1 cellular context compared by ENCODE assay signal in the genomic region with DNA sequence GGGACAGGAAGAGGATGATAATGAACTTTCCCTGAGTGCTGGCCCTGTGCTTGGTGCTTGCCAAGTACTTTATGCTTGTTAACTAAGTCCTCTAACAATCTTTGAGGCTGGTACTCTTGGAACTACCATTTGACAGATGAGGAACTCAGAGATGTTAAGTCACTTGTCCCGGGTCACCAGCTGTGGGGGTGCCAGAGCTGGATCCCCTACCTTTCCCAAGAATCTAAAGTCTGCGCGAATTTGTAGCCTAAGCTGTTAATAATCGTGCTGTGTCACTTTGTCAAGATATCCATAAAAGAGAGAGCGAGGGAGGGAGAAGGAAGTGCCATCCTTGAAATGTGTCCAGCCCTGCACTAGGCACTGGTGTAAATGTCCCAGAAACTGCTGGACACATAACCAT.
TF ChIP-seq lines count a peak whose summit lies in the region.

No MANE protein-coding gene starts in this region.

TF ChIP-seq in GM23338, 12 proteins besides CTCF, POLR2A, EP300 and RAD21 (continued from another document):
- no peak for TF ChIP-seq REST (IDR thresholded peaks at IDR 0.05; ENCODE audit: unreplicated experiment)
- TF ChIP-seq NANOG (IDR thresholded peaks at IDR 0.05; ENCODE audit: borderline replicate concordance), result no peak
- TF ChIP-seq EZH2phosphoT487 (IDR thresholded peaks at IDR 0.05; ENCODE audit: unreplicated experiment), result no peak
- TF ChIP-seq, protein P1, sequence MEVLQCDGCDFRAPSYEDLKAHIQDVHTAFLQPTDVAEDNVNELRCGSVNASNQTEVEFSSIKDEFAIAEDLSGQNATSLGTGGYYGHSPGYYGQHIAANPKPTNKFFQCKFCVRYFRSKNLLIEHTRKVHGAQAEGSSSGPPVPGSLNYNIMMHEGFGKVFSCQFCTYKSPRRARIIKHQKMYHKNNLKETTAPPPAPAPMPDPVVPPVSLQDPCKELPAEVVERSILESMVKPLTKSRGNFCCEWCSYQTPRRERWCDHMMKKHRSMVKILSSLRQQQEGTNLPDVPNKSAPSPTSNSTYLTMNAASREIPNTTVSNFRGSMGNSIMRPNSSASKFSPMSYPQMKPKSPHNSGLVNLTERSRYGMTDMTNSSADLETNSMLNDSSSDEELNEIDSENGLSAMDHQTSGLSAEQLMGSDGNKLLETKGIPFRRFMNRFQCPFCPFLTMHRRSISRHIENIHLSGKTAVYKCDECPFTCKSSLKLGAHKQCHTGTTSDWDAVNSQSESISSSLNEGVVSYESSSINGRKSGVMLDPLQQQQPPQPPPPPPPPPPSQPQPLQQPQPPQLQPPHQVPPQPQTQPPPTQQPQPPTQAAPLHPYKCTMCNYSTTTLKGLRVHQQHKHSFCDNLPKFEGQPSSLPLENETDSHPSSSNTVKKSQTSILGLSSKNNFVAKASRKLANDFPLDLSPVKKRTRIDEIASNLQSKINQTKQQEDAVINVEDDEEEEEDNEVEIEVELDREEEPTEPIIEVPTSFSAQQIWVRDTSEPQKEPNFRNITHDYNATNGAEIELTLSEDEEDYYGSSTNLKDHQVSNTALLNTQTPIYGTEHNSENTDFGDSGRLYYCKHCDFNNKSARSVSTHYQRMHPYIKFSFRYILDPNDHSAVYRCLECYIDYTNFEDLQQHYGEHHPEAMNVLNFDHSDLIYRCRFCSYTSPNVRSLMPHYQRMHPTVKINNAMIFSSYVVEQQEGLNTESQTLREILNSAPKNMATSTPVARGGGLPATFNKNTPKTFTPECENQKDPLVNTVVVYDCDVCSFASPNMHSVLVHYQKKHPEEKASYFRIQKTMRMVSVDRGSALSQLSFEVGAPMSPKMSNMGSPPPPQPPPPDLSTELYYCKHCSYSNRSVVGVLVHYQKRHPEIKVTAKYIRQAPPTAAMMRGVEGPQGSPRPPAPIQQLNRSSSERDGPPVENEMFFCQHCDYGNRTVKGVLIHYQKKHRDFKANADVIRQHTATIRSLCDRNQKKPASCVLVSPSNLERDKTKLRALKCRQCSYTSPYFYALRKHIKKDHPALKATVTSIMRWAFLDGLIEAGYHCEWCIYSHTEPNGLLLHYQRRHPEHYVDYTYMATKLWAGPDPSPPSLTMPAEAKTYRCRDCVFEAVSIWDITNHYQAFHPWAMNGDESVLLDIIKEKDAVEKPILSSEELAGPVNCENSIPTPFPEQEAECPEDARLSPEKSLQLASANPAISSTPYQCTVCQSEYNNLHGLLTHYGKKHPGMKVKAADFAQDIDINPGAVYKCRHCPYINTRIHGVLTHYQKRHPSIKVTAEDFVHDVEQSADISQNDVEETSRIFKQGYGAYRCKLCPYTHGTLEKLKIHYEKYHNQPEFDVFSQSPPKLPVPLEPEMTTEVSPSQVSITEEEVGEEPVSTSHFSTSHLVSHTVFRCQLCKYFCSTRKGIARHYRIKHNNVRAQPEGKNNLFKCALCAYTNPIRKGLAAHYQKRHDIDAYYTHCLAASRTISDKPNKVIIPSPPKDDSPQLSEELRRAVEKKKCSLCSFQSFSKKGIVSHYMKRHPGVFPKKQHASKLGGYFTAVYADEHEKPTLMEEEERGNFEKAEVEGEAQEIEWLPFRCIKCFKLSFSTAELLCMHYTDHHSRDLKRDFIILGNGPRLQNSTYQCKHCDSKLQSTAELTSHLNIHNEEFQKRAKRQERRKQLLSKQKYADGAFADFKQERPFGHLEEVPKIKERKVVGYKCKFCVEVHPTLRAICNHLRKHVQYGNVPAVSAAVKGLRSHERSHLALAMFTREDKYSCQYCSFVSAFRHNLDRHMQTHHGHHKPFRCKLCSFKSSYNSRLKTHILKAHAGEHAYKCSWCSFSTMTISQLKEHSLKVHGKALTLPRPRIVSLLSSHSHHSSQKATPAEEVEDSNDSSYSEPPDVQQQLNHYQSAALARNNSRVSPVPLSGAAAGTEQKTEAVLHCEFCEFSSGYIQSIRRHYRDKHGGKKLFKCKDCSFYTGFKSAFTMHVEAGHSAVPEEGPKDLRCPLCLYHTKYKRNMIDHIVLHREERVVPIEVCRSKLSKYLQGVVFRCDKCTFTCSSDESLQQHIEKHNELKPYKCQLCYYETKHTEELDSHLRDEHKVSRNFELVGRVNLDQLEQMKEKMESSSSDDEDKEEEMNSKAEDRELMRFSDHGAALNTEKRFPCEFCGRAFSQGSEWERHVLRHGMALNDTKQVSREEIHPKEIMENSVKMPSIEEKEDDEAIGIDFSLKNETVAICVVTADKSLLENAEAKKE (CRISPR knock-in tag; IDR thresholded peaks at IDR 0.05), result no peak
- no peak for TF ChIP-seq ZNF114 (CRISPR knock-in tag; IDR thresholded peaks at IDR 0.05)
- no peak for TF ChIP-seq ZNF331 (CRISPR knock-in tag; IDR thresholded peaks at IDR 0.05; ENCODE audit: low read depth)
- TF ChIP-seq EZH2 (IDR thresholded peaks at IDR 0.05; ENCODE audit: low read depth, unreplicated experiment), result no peak
TF ChIP-seq in GM23338: peak in this region for 0.
